19 cellular contexts compared by ENCODE assay signal in the genomic region with DNA sequence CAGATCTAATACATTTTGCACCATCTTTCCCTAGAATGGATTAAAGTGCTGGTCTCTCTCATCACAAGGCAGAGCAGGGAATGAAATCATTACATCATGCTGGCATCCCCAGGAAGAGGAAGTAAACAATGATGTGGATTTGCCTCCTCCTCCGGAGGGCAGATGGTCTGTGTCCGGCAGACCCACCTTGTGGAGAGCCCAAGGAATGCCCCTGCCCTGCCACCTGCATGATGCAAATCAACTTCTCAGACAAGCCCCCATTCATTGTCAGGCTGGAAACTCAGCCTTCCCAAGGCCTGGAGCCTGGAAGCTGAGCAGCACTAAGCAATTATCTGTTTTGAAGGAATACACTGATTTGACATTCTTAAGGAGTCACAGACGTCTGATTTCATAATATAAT.
"Had no signal": no experiment of that assay in that cellular context is flagged by ENCODE, and none has a peak within 500 bp of the region (broad histone marks: within the 10 kb centered on the region; RNA-seq: fewer than 3 reads in every experiment).

No MANE protein-coding gene starts in this region.

- H3K36me3 Mint-ChIP-seq: mesothelial cell of epicardium; stimulated activated naive B cell treated with anti-CD40 and anti-IgM and Interleukin-4, amounts not matched to agents 10 μg/mL and 1 μg/mL and 100 μg/mL, for 72 hours had no signal

- DNase-seq: activated CD4-positive, alpha-beta T cell treated with anti-CD3 and anti-CD28 coated beads for 36 hours; activated CD4-positive, alpha-beta T cell treated with anti-CD3 and anti-CD28 coated beads, Interleukin-2, amount 50 U/mL, for 48 hours; activated gamma-delta T cell; adrenal gland; cortex of kidney; heart left ventricle; left cardiac atrium; nucleus accumbens; retina; stimulated activated naive B cell treated with anti-CD40 and anti-IgM and Interleukin-4, amounts not matched to agents 10 μg/mL and 1 μg/mL and 100 μg/mL, for 72 hours; upper lobe of left lung; WERI-Rb-1 had no signal

- H3K4me3 Mint-ChIP-seq: activated CD4-positive, alpha-beta T cell treated with anti-CD3 and anti-CD28 coated beads for 36 hours; mesothelial cell of epicardium; nephron; stimulated activated naive B cell treated with anti-CD40 and anti-IgM and Interleukin-4, amounts not matched to agents 10 μg/mL and 1 μg/mL and 100 μg/mL, for 72 hours had no signal

- H3K27me3 Mint-ChIP-seq: activated CD4-positive, alpha-beta T cell treated with anti-CD3 and anti-CD28 coated beads for 36 hours; stimulated activated naive B cell treated with anti-CD40 and anti-IgM and Interleukin-4, amounts not matched to agents 10 μg/mL and 1 μg/mL and 100 μg/mL, for 72 hours had no signal

- H3K4me1 ChIP-seq: adrenal gland, breast epithelium, gastroesophageal sphincter, heart left ventricle, upper lobe of left lung had no signal

- H3K9me3 Mint-ChIP-seq: mesothelial cell of epicardium had no signal

- H3K27me3 ChIP-seq: adrenal gland, breast epithelium, gastroesophageal sphincter, heart left ventricle, upper lobe of left lung had no signal

- H3K4me1 Mint-ChIP-seq: nephron; stimulated activated naive B cell treated with anti-CD40 and anti-IgM and Interleukin-4, amounts not matched to agents 10 μg/mL and 1 μg/mL and 100 μg/mL, for 72 hours had no signal

- H3K9me3 ChIP-seq: adrenal gland, breast epithelium, gastroesophageal sphincter, heart left ventricle, thoracic aorta, upper lobe of left lung had no signal

- H3K4me3 ChIP-seq: adrenal gland, breast epithelium, gastroesophageal sphincter, heart left ventricle, lung, thoracic aorta, upper lobe of left lung had no signal

- H3K36me3 ChIP-seq: adrenal gland, breast epithelium, heart left ventricle, thoracic aorta, upper lobe of left lung, WERI-Rb-1 had no signal

- H3K27ac ChIP-seq: adrenal gland, breast epithelium, gastroesophageal sphincter, heart left ventricle, thoracic aorta, upper lobe of left lung, WERI-Rb-1 had no signal

- H3K27ac Mint-ChIP-seq: activated CD4-positive, alpha-beta T cell treated with anti-CD3 and anti-CD28 coated beads for 36 hours; activated naive CD4-positive, alpha-beta T cell treated with anti-CD3 and anti-CD28 coated beads, Interleukin-2, amount 50 U/mL, for 72 hours; mesothelial cell of epicardium; nephron; stimulated activated naive B cell treated with anti-CD40 and anti-IgM and Interleukin-4, amounts not matched to agents 10 μg/mL and 1 μg/mL and 100 μg/mL, for 72 hours had no signal
